21 cellular contexts compared by ENCODE assay signal in genomic region chr7:139994356-139994755, GRCh38.
DNase-seq lines count a peak whose midpoint lies in the region; ATAC-seq lines count a peak whose summit lies in the region.
"Had no signal": no experiment of that assay in that cellular context is flagged by ENCODE, and none has a peak within 500 bp of the region (broad histone marks: within the 10 kb centered on the region; RNA-seq: fewer than 3 reads in every experiment).

No MANE protein-coding gene starts in this region.

- H2BK120ac ChIP-seq in mesenchymal stem cell (ENCODE audit: low read depth, low read length), result peak overlapping the region; percentile 42

- peak overlapping the region; percentile 14 to 91 for H2BK12ac ChIP-seq in mesenchymal stem cell (ENCODE audit: low read length in 2 of 2)

- peak overlapping the region; percentile 58 for H4K91ac ChIP-seq in mesenchymal stem cell (ENCODE audit: low read length)

- no peaks in the 10 kb centered on the region for H4K20me1 ChIP-seq in GM23248 (ENCODE audit: insufficient read depth)

- H3K18ac ChIP-seq in mesenchymal stem cell (ENCODE audit: low read depth in 1 of 2, low read length in 2 of 2), result peak overlapping the region; percentile 73 to 83

- H3K4me2 ChIP-seq in mesenchymal stem cell (ENCODE audit: low read length, poor library complexity, severe bottlenecking) (no peak overlapping the region), GM23248 (ENCODE audit: unreplicated experiment) (no peak overlapping the region)

- no peak overlapping the region for H2BK5ac ChIP-seq in mesenchymal stem cell (ENCODE audit: low read depth, low read length, poor library complexity, severe bottlenecking)

- H3K9me2 ChIP-seq in GM23248 (ENCODE audit: insufficient read depth), result no peaks in the 10 kb centered on the region

- no peak overlapping the region for H4K8ac ChIP-seq in mesenchymal stem cell (ENCODE audit: low read length)

- peaks cover 0 to 4% of the 10 kb centered on the region in 2 experiments for H3K27me3 ChIP-seq in mesenchymal stem cell (ENCODE audit: control insufficient read depth in 1 of 2, insufficient read depth in 1 of 2, low read length in 2 of 2)
- H3K27me3 ChIP-seq in GM23248 (replicated peaks; ENCODE audit: insufficient read depth), result no peaks in the 10 kb centered on the region
- no peaks in the 10 kb centered on the region for H3K27me3 ChIP-seq in H7 (ENCODE audit: control insufficient read depth, insufficient read depth, low read length)
- H3K27me3 ChIP-seq: BE2C, Peyer's patch had no signal

- H3K4me1 ChIP-seq in mesenchymal stem cell (ENCODE audit: control insufficient read depth, insufficient read depth, low read depth, low read length), result peaks cover 6% of the 10 kb centered on the region
- H3K4me1 ChIP-seq in GM23248 (ENCODE audit: insufficient read depth), result no peaks in the 10 kb centered on the region
- H3K4me1 ChIP-seq: BE2C, Caco-2, Peyer's patch had no signal

- H3K27ac ChIP-seq in caudate nucleus (ENCODE audit: low read depth, low read length) (peak overlapping the region; percentile 79), mesenchymal stem cell (ENCODE audit: low read length, poor library complexity, severe bottlenecking) (no peak overlapping the region), GM23248 (no peak overlapping the region)
- H3K27ac ChIP-seq: Peyer's patch had no signal

- H3K4ac ChIP-seq in mesenchymal stem cell (ENCODE audit: low read depth in 1 of 2, low read length in 2 of 2), result peak overlapping the region; percentile 20 to 53

- H3F3A ChIP-seq in GM23248 (ENCODE audit: insufficient read depth), result no peaks in the 10 kb centered on the region

- no peaks in the 10 kb centered on the region for H3K79me2 ChIP-seq in GM23248 (ENCODE audit: insufficient read depth)

- peak; percentile 25 for DNase-seq in Ammon's horn (ENCODE audit: low spot score)
- DNase-seq in caudate nucleus (lab: John Stamatoyannopoulos, UW), result peak in 8 of 61 donors; percentile 3 to 44 (median 9)
- peak; percentile 32 for DNase-seq in mesenchymal stem cell
- DNase-seq in putamen (ENCODE audit: low spot score), result peak; percentile 44
- no peak for DNase-seq in GM23248
- DNase-seq in H7, result no peak
- DNase-seq in NK-92 (lab: John Stamatoyannopoulos, UW; ENCODE audit: unreplicated experiment), result no peak
- DNase-seq: BE2C; CD4-positive, alpha-beta memory T cell; DMS153; GOT3; Kasumi-1; NCI-H1694; NCI-H2081 treated with DMSO at 0.1 percent for 48 hours; NCI-H2171 treated with DMSO at 0.1 percent for 48 hours; NCI-H524 treated with DMSO at 0.1 percent for 48 hours; NCI-H82; Peyer's patch had no signal

- no peak for ATAC-seq in GM21529 (IDR thresholded peaks at IDR 0.05; ENCODE audit: unreplicated experiment)
- ATAC-seq: HCT116 had no signal

- H3K23ac ChIP-seq in mesenchymal stem cell (ENCODE audit: low read length in 2 of 2), result no peak overlapping the region

- H3K4me3 ChIP-seq in mesenchymal stem cell (ENCODE audit: insufficient read depth in 1 of 2, low read depth in 1 of 2, low read length in 2 of 2) (no peak overlapping the region), GM23248 (no peak overlapping the region), H7 (ENCODE audit: insufficient read depth, low read depth, low read length) (no peak overlapping the region)
- H3K4me3 ChIP-seq: Peyer's patch had no signal

- H3K36me3 ChIP-seq in mesenchymal stem cell (ENCODE audit: control insufficient read depth in 1 of 2, insufficient read depth in 2 of 2, low read depth in 1 of 2, low read length in 2 of 2), result no peaks in the 10 kb centered on the region
- H3K36me3 ChIP-seq in GM23248 (ENCODE audit: low read depth), result no peaks in the 10 kb centered on the region
- no peaks in the 10 kb centered on the region for H3K36me3 ChIP-seq in H7 (replicated peaks; ENCODE audit: control insufficient read depth, insufficient read depth, low read length)
- H3K36me3 ChIP-seq: BE2C, Peyer's patch had no signal

- no peaks in the 10 kb centered on the region for H3K79me1 ChIP-seq in mesenchymal stem cell (replicated peaks; ENCODE audit: low read length, poor library complexity, severe bottlenecking)

- H3K9ac ChIP-seq in mesenchymal stem cell (ENCODE audit: low read length) (no peak overlapping the region), GM23248 (no peak overlapping the region)

- no peaks in the 10 kb centered on the region for H3K9me3 ChIP-seq in mesenchymal stem cell (ENCODE audit: control insufficient read depth, low read length)
- no peaks in the 10 kb centered on the region for H3K9me3 ChIP-seq in GM23248 (ENCODE audit: low read depth)
- H3K9me3 ChIP-seq: BE2C, Caco-2, Peyer's patch had no signal

- no peak overlapping the region for H2AK5ac ChIP-seq in mesenchymal stem cell (ENCODE audit: low read length, severe bottlenecking)

- H2BK15ac ChIP-seq in mesenchymal stem cell (ENCODE audit: low read depth, poor library complexity, severe bottlenecking), result no peak overlapping the region

- H3K14ac ChIP-seq in mesenchymal stem cell (ENCODE audit: low read length in 2 of 2), result no peak overlapping the region

- in situ Hi-C loops in GM23248 (cut with MboI), result loop anchor here (25.0 kb wide), 1 partner anchor 207 kb away; the partner anchor contains the start of gene HIPK2

- 0% methylated on average over 1 of the region's 1 CpG for WGBS in mesenchymal stem cell
- 71 to 93% methylated on average over 1 of the region's 1 CpG for WGBS in GM23248 (ENCODE audit: low coverage in 1 of 2, low lambda C conversion rate in 2 of 2, missing lambda C conversion rate in 2 of 2), 2 experiments

- H2AFZ ChIP-seq in mesenchymal stem cell (ENCODE audit: low read depth, low read length) (no peak overlapping the region), GM23248 (no peak overlapping the region)

Comparison
In these comparisons a context has a peak if more than half of its experiments do, and no peak if none do; other contexts are left out.
1. DNase-seq: peak in Ammon's horn (single experiment), mesenchymal stem cell (single experiment) and putamen (single experiment); none in GM23248 (single experiment), H7 (single experiment) and NK-92 (single experiment).